18 cellular contexts compared by ENCODE assay signal in genomic region chr13:23477096-23477495, GRCh38. TPM values are rescaled to one million over a fixed set of nuclear protein-coding genes. Genes with fewer than 3 reads are reported as not detected.
A peak's percentile ranks its signal among the peaks of the same experiment; 100 is the strongest.
DNase-seq lines count a peak whose midpoint lies in the region; ATAC-seq and TF ChIP-seq lines count a peak whose summit lies in the region.
"Had no signal": no experiment of that assay in that cellular context is flagged by ENCODE, and none has a peak within 500 bp of the region (broad histone marks: within the 10 kb centered on the region; RNA-seq: fewer than 3 reads in every experiment).

No MANE protein-coding gene starts in this region.

- H3K79me2 ChIP-seq in OCI-LY7 (ENCODE audit: insufficient read depth, low read depth, low read length), result no peaks in the 10 kb centered on the region

- CTCF ChIA-PET in OCI-LY7 (lab: Charles Lee; ENCODE audit: unreplicated experiment), result no interaction called here

- H2AFZ ChIP-seq in OCI-LY7 (ENCODE audit: low read length), result no peak overlapping the region
- H2AFZ ChIP-seq: GM23248 had no signal

- no TSS peak for BruUV-seq in OCI-LY7 (replicated peaks; lab: Mats Ljungman, UMichigan)

- no peaks in the 10 kb centered on the region for H3K4me1 ChIP-seq in OCI-LY7 (ENCODE audit: insufficient read depth, low read length, poor library complexity, severe bottlenecking)
- H3K4me1 ChIP-seq: BLaER1 treated with 17β-estradiol and CSF1 and Interleukin-3, amounts not matched to agents 10 nM and 100 nM; HAP-1 had no signal

- H3K36me3 ChIP-seq in OCI-LY7 (ENCODE audit: insufficient read depth, low read length), result no peaks in the 10 kb centered on the region
- H3K36me3 ChIP-seq: HAP-1 had no signal

- DNase-seq in AG10803 (ENCODE audit: low read depth) (peak; percentile 59), NCI-H226 (peak; percentile 22), amniotic epithelial cell (ENCODE audit: low read depth) (peak; percentile 52), choroid plexus epithelial cell (ENCODE audit: low read depth) (peak; percentile 53), OCI-LY7 (ENCODE audit: low spot score) (no peak), NCI-H526 treated with DMSO at 0.1 percent for 48 hours (lab: John Stamatoyannopoulos, UW) (no peak)
- no peak for DNase-seq in stimulated activated effector memory CD8-positive, alpha-beta T cell treated with anti-CD3 and anti-CD28 coated beads, Interleukin-12 subunit alpha, Interleukin-12 subunit beta, amount 100 ng/mL, for 72 hours (ENCODE audit: low spot score in 2 of 2)
- DNase-seq: 8988T; Calu3; CD8-positive, alpha-beta T cell; DMS79 treated with DMSO at 0.1 percent for 48 hours; EL; GM23248 had no signal

- no peak overlapping the region for H3K27ac ChIP-seq in OCI-LY7 (ENCODE audit: low read depth, low read length, poor library complexity, severe bottlenecking)
- H3K27ac ChIP-seq: BLaER1 treated with 17β-estradiol and CSF1 and Interleukin-3, amounts not matched to agents 10 nM and 100 nM; GM23248 had no signal

- no peaks in the 10 kb centered on the region for H3K9me3 ChIP-seq in OCI-LY7 (ENCODE audit: low read length)
- H3K9me3 ChIP-seq: HAP-1 had no signal

- H3K4me2 ChIP-seq in OCI-LY7 (ENCODE audit: low read length), result no peak overlapping the region
- H3K4me2 ChIP-seq: BLaER1 treated with 17β-estradiol and CSF1 and Interleukin-3, amounts not matched to agents 10 nM and 100 nM had no signal

- no peak overlapping the region for H3K27ac Mint-ChIP-seq in stimulated activated memory B cell treated with anti-CD40 and anti-IgM and Interleukin-4, amounts not matched to agents 10 μg/mL and 1 μg/mL and 100 μg/mL, for 72 hours
- no peak overlapping the region for H3K27ac Mint-ChIP-seq in stimulated activated effector memory CD8-positive, alpha-beta T cell treated with anti-CD3 and anti-CD28 coated beads, Interleukin-12 subunit alpha, Interleukin-12 subunit beta, amount 100 ng/mL, for 72 hours
- H3K27ac Mint-ChIP-seq: B cell; CD8-positive, alpha-beta T cell had no signal

- H3K4me1 Mint-ChIP-seq in stimulated activated memory B cell treated with anti-CD40 and anti-IgM and Interleukin-4, amounts not matched to agents 10 μg/mL and 1 μg/mL and 100 μg/mL, for 72 hours, result no peaks in the 10 kb centered on the region
- H3K4me1 Mint-ChIP-seq in stimulated activated effector memory CD8-positive, alpha-beta T cell treated with anti-CD3 and anti-CD28 coated beads, Interleukin-12 subunit alpha, Interleukin-12 subunit beta, amount 100 ng/mL, for 72 hours, result no peaks in the 10 kb centered on the region
- H3K4me1 Mint-ChIP-seq: B cell had no signal

- intact Hi-C loops in OCI-LY7 (cut with micrococcal nuclease; ENCODE audit: unreplicated experiment), result loop anchor here (10.0 kb wide), 1 partner anchor 58 kb away; no protein-coding TSS in a partner anchor

- peaks cover 25% of the 10 kb centered on the region for H3K27me3 Mint-ChIP-seq in stimulated activated memory B cell treated with anti-CD40 and anti-IgM and Interleukin-4, amounts not matched to agents 10 μg/mL and 1 μg/mL and 100 μg/mL, for 72 hours

- H3K4me3 Mint-ChIP-seq in stimulated activated memory B cell treated with anti-CD40 and anti-IgM and Interleukin-4, amounts not matched to agents 10 μg/mL and 1 μg/mL and 100 μg/mL, for 72 hours, result no peak overlapping the region
- no peak overlapping the region for H3K4me3 Mint-ChIP-seq in stimulated activated effector memory CD8-positive, alpha-beta T cell treated with anti-CD3 and anti-CD28 coated beads, Interleukin-12 subunit alpha, Interleukin-12 subunit beta, amount 100 ng/mL, for 72 hours
- H3K4me3 Mint-ChIP-seq: B cell; CD8-positive, alpha-beta T cell had no signal

- H4K20me1 ChIP-seq in OCI-LY7 (ENCODE audit: insufficient read depth, low read length), result no peaks in the 10 kb centered on the region
- H4K20me1 ChIP-seq: BLaER1 treated with 17β-estradiol and CSF1 and Interleukin-3, amounts not matched to agents 10 nM and 100 nM had no signal

- no peak for TF ChIP-seq CTCF in AG10803 (conservative IDR thresholded peaks at IDR 0.05; ENCODE audit: low read length)
- TF ChIP-seq CTCF in choroid plexus epithelial cell (conservative IDR thresholded peaks at IDR 0.05; ENCODE audit: low read depth, low read length), result no peak
- no peak for TF ChIP-seq CTCF in OCI-LY7 (conservative IDR thresholded peaks at IDR 0.05; ENCODE audit: low read length)

- POLR2A ChIA-PET in OCI-LY7 (lab: Charles Lee), result no interaction called here

- ATAC-seq in stimulated activated memory B cell treated with anti-CD40 and anti-IgM and Interleukin-4, amounts not matched to agents 10 μg/mL and 1 μg/mL and 100 μg/mL, for 72 hours, result no peak
- ATAC-seq in stimulated activated effector memory CD8-positive, alpha-beta T cell treated with anti-CD3 and anti-CD28 coated beads, Interleukin-12 subunit alpha, Interleukin-12 subunit beta, amount 100 ng/mL, for 72 hours, result no peak
- ATAC-seq: CD8-positive, alpha-beta T cell; GM12878 had no signal

- H3K9me3 Mint-ChIP-seq in stimulated activated memory B cell treated with anti-CD40 and anti-IgM and Interleukin-4, amounts not matched to agents 10 μg/mL and 1 μg/mL and 100 μg/mL, for 72 hours, result peaks cover 15% of the 10 kb centered on the region
- H3K9me3 Mint-ChIP-seq in stimulated activated effector memory CD8-positive, alpha-beta T cell treated with anti-CD3 and anti-CD28 coated beads, Interleukin-12 subunit alpha, Interleukin-12 subunit beta, amount 100 ng/mL, for 72 hours, result peaks cover 19% of the 10 kb centered on the region

- H3K9me2 ChIP-seq in OCI-LY7 (ENCODE audit: insufficient read depth, low read length), result no peaks in the 10 kb centered on the region

- H3K36me3 Mint-ChIP-seq in stimulated activated memory B cell treated with anti-CD40 and anti-IgM and Interleukin-4, amounts not matched to agents 10 μg/mL and 1 μg/mL and 100 μg/mL, for 72 hours, result peaks cover 12% of the 10 kb centered on the region
- H3K36me3 Mint-ChIP-seq in stimulated activated effector memory CD8-positive, alpha-beta T cell treated with anti-CD3 and anti-CD28 coated beads, Interleukin-12 subunit alpha, Interleukin-12 subunit beta, amount 100 ng/mL, for 72 hours, result no peaks in the 10 kb centered on the region

- H3K4me3 ChIP-seq in AG10803 (ENCODE audit: low read length) (no peak overlapping the region), choroid plexus epithelial cell (ENCODE audit: low read depth, low read length) (no peak overlapping the region), OCI-LY7 (ENCODE audit: low read depth, low read length, poor library complexity, severe bottlenecking) (no peak overlapping the region)
- H3K4me3 ChIP-seq: BLaER1 treated with 17β-estradiol and CSF1 and Interleukin-3, amounts not matched to agents 10 nM and 100 nM; GM12878; GM23248; HAP-1 had no signal

RNA-seq across cellular contexts. Expression of gene SACS, which starts 43.6 kb away (rescaled TPM):
- 22.6 and 25.9 TPM in 2 replicates for total RNA-seq in OCI-LY7 (2014; rRNA removed; shearing (Covaris generic))
- total RNA-seq in OCI-LY7 (2022), result 9.8 and 11.2 TPM in 2 replicates

Comparison
In these comparisons a context has a peak if more than half of its experiments do, and no peak if none do; other contexts are left out.
1. DNase-seq: peak in AG10803 (single experiment), NCI-H226 (single experiment), amniotic epithelial cell (single experiment) and choroid plexus epithelial cell (single experiment); none in OCI-LY7 (single experiment), stimulated activated effector memory CD8-positive, alpha-beta T cell treated with anti-CD3 and anti-CD28 coated beads, Interleukin-12 subunit alpha, Interleukin-12 subunit beta, amount 100 ng/mL, for 72 hours (0 of 2) and NCI-H526 treated with DMSO at 0.1 percent for 48 hours (single experiment).